9 cellular contexts compared by ENCODE assay signal in genomic region chr1:225866061-225866844, GRCh38. TPM values are rescaled to one million over a fixed set of nuclear protein-coding genes. Genes with fewer than 3 reads are reported as not detected.
DNase-seq lines count a peak whose midpoint lies in the region; ATAC-seq and TF ChIP-seq lines count a peak whose summit lies in the region.
"Had no signal": no experiment of that assay in that cellular context is flagged by ENCODE, and none has a peak within 500 bp of the region (broad histone marks: within the 10 kb centered on the region; RNA-seq: fewer than 3 reads in every experiment).

No MANE protein-coding gene starts in this region.

- no peaks in the 10 kb centered on the region for H3K9me3 ChIP-seq in right atrium auricular region
- H3K9me3 ChIP-seq: thoracic aorta had no signal

- H3K4me1 ChIP-seq in right atrium auricular region = no peaks in the 10 kb centered on the region

- no peak overlapping the region for H3K27ac ChIP-seq in right atrium auricular region
- H3K27ac ChIP-seq: thoracic aorta had no signal

- H3K36me3 ChIP-seq in right atrium auricular region = peaks cover 68% of the 10 kb centered on the region

- no peak for ATAC-seq in left ventricle myocardium superior

- peak; percentile 13 for DNase-seq in left ventricle myocardium superior
- no peak for DNase-seq in right atrium auricular region (ENCODE audit: low spot score)
- DNase-seq in T-helper 9 cell = peak; percentile 57
- peak; percentile 65 for DNase-seq in astrocyte of the hippocampus (ENCODE audit: low read depth, low spot score)
- peak in 3 of 4 experiments; percentile 37 to 71 (median 55) for DNase-seq in stimulated activated CD4-positive, alpha-beta T cell treated with anti-CD3 and anti-CD28 coated beads, Interleukin-1b, Interleukin-23, amount 100 ng/mL, for 24 hours (ENCODE audit: low read depth in 4 of 4, low spot score in 1 of 4)
- DNase-seq in D341Med (ENCODE audit: low spot score) = no peak
- no peak for DNase-seq in NCI-H446 treated with DMSO at 0.1 percent for 48 hours (lab: John Stamatoyannopoulos, UW)
- no peak for DNase-seq in ecto neural progenitor cell (ENCODE audit: low spot score)

- H3K4me3 ChIP-seq in right atrium auricular region = no peak overlapping the region
- H3K4me3 ChIP-seq: thoracic aorta had no signal

- TF ChIP-seq CTCF in right atrium auricular region (IDR thresholded peaks at IDR 0.05) = no peak

- no peaks in the 10 kb centered on the region for H3K27me3 ChIP-seq in right atrium auricular region

- intact Hi-C loops in left ventricle myocardium superior (cut with micrococcal nuclease) = no loop called here

RNA-seq across cellular contexts. Expression of gene TMEM63A, which starts 15.9 kb away (rescaled TPM):
- total RNA-seq in left ventricle myocardium superior (30.7 TPM), right atrium auricular region (10 to 100 TPM; 16.0 to 19.0 TPM)

RNA-seq across cellular contexts. Expression of gene LEFTY1, which starts 22.7 kb away (rescaled TPM):
- total RNA-seq in left ventricle myocardium superior (not detected), right atrium auricular region (under 1 TPM in 1 of 2 donors, not detected in 1; 0.35 TPM)
- total RNA-seq: thoracic aorta had no signal

RNA-seq across cellular contexts. Expression of gene EPHX1, which starts 56.3 kb away (rescaled TPM):
- total RNA-seq in left ventricle myocardium superior (76.8 TPM), right atrium auricular region (10 to 100 TPM; 57.7 to 66.0 TPM)

RNA-seq across cellular contexts. Expression of gene PYCR2, which starts 57.8 kb away (rescaled TPM):
- total RNA-seq in left ventricle myocardium superior = 62.3 TPM
- 10 to 100 TPM; 50.3 to 57.3 TPM for total RNA-seq in right atrium auricular region

Comparison
In these comparisons a context has a peak if more than half of its experiments do, and no peak if none do; other contexts are left out.
1. DNase-seq: peak in left ventricle myocardium superior (single experiment), T-helper 9 cell (single experiment), astrocyte of the hippocampus (single experiment) and stimulated activated CD4-positive, alpha-beta T cell treated with anti-CD3 and anti-CD28 coated beads, Interleukin-1b, Interleukin-23, amount 100 ng/mL, for 24 hours (3 of 4); none in right atrium auricular region (single experiment), D341Med (single experiment), NCI-H446 treated with DMSO at 0.1 percent for 48 hours (single experiment) and ecto neural progenitor cell (single experiment).